In genomic region chr20:45506927-45507820, GRCh38 we compare ENCODE assay signal across 1 cellular context.
TF ChIP-seq lines count a peak whose summit lies in the region.

No MANE protein-coding gene starts in this region.

TF ChIP-seq in HCT116, 20 proteins besides CTCF, POLR2A, EP300 and RAD21:
- 0 out of 2 replicates have a peak, but pooled peaks have one; percentile 12 for TF ChIP-seq POLR2AphosphoS5 (IDR thresholded peaks at IDR 0.05; ENCODE audit: low read depth, low read length)
- TF ChIP-seq CEBPB (IDR thresholded peaks at IDR 0.05; ENCODE audit: low read depth), result peak; percentile 65
- TF ChIP-seq CBX3 (IDR thresholded peaks at IDR 0.05; ENCODE audit: low read depth), result no peak
